35 cellular contexts compared by ENCODE assay signal in the genomic region with DNA sequence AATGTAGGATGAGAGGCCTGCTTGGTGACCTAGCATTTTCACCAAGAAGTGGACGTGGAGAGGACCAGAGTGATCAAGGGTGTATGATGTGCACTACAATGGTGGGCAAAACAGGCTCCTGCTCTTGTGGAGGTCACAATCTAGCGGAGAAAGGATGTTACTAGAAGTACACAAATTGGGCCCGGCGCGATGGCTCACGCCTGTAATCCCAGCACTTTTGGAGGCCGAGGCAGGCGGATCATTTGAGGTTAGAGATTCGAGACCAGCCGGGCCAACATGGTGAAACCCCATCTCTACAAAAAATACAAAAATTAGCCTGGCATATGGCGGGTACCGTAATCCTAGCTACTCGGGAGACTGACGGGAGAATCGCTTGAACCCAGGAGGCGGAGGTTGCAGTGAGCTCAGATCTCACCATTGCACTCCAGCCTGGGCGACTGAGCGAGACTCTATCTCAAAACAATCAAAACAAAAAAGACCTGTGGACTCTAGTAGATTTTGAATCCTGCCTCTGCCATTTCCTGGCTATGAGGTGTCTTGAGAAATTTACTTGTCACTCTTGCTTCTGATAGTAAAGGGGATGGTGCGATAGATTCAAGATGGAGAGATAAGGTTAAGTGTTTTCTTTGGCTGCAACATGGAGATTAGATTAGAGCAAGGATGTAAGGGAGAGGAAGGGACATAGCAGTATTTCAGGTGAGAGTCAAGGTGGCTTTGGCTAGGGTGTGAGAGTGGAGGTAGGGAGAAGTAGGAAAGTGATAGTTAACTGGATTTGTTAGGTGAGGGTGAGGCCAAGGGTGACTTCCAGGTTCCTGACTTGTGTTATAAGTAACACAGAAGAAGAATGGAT. TPM values are rescaled to one million over a fixed set of nuclear protein-coding genes. Genes with fewer than 3 reads are reported as not detected.
"Had no signal": no experiment of that assay in that cellular context is flagged by ENCODE, and none has a peak within 500 bp of the region (broad histone marks: within the 10 kb centered on the region; RNA-seq: fewer than 3 reads in every experiment).

No MANE protein-coding gene starts in this region.

- H3K36me3 ChIP-seq: adrenal gland, esophagus muscularis mucosa, gastrocnemius medialis had no signal

- H3K27me3 Mint-ChIP-seq: activated CD4-positive, alpha-beta T cell treated with anti-CD3 and anti-CD28 coated beads for 36 hours had no signal

- FAIRE-seq: colon had no signal

- H3K27ac Mint-ChIP-seq: activated CD4-positive, alpha-beta memory T cell treated with anti-CD3 and anti-CD28 coated beads for 36 hours; activated CD4-positive, alpha-beta T cell treated with anti-CD3 and anti-CD28 coated beads for 36 hours; activated CD4-positive, alpha-beta T cell treated with anti-CD3 and anti-CD28 coated beads, Interleukin-2, amount 10 ng/mL, durations not matched to agents 24 days and 14 days; activated CD8-positive, alpha-beta memory T cell treated with anti-CD3 and anti-CD28 coated beads, Interleukin-2, amount 10 ng/mL, durations not matched to agents 7 days and 5 days; activated CD8-positive, alpha-beta T cell treated with anti-CD3 and anti-CD28 coated beads, Interleukin-2, amount 10 ng/mL, durations not matched to agents 7 days and 5 days; activated naive CD4-positive, alpha-beta T cell treated with anti-CD3 and anti-CD28 coated beads for 36 hours; activated naive CD4-positive, alpha-beta T cell treated with anti-CD3 and anti-CD28 coated beads, Interleukin-2, amount 50 U/mL, for 24 hours; activated naive CD8-positive, alpha-beta T cell treated with anti-CD3 and anti-CD28 coated beads for 36 hours; activated naive CD8-positive, alpha-beta T cell treated with anti-CD3 and anti-CD28 coated beads, Interleukin-2, amount 50 U/mL, for 24 hours; activated T-helper 1 cell treated with anti-CD3 and anti-CD28 coated beads, Interleukin-12 subunit alpha, Interleukin-12 subunit beta, Interleukin-2, Interleukin-4 antibody, amounts not matched to agents 30 ng/mL and 10 ng/mL and 1 ng/mL, durations not matched to agents 14 hours and 24 hours and 36 hours; activated T-helper 2 cell treated with anti-CD3 and anti-CD28 coated beads, Interferon-gamma antibody, Interleukin-2, Interleukin-4, amounts not matched to agents 10 μg/mL and 5 μg/mL and 100 μg/mL, durations not matched to agents 14 hours and 24 hours and 36 hours; effector memory CD8-positive, alpha-beta T cell had no signal

- H3K4me3 Mint-ChIP-seq: activated CD4-positive, alpha-beta memory T cell treated with anti-CD3 and anti-CD28 coated beads for 36 hours; activated CD4-positive, alpha-beta T cell treated with anti-CD3 and anti-CD28 coated beads for 36 hours; activated CD4-positive, alpha-beta T cell treated with anti-CD3 and anti-CD28 coated beads, Interleukin-2, amount 10 ng/mL, durations not matched to agents 24 days and 14 days; activated CD8-positive, alpha-beta memory T cell treated with anti-CD3 and anti-CD28 coated beads, Interleukin-2, amount 10 ng/mL, durations not matched to agents 7 days and 5 days; activated CD8-positive, alpha-beta T cell treated with anti-CD3 and anti-CD28 coated beads, Interleukin-2, amount 10 ng/mL, durations not matched to agents 7 days and 5 days; activated naive CD4-positive, alpha-beta T cell treated with anti-CD3 and anti-CD28 coated beads for 36 hours; activated naive CD4-positive, alpha-beta T cell treated with anti-CD3 and anti-CD28 coated beads, Interleukin-2, amount 50 U/mL, for 24 hours; activated naive CD8-positive, alpha-beta T cell treated with anti-CD3 and anti-CD28 coated beads for 36 hours; activated naive CD8-positive, alpha-beta T cell treated with anti-CD3 and anti-CD28 coated beads, Interleukin-2, amount 50 U/mL, for 24 hours; activated T-helper 1 cell treated with anti-CD3 and anti-CD28 coated beads, Interleukin-12 subunit alpha, Interleukin-12 subunit beta, Interleukin-2, Interleukin-4 antibody, amounts not matched to agents 30 ng/mL and 10 ng/mL and 1 ng/mL, durations not matched to agents 14 hours and 24 hours and 36 hours; effector memory CD8-positive, alpha-beta T cell had no signal

- H3K9me3 ChIP-seq: adrenal gland, body of pancreas, esophagus muscularis mucosa, gastrocnemius medialis had no signal

- H3K4me1 ChIP-seq: adrenal gland, body of pancreas, esophagus muscularis mucosa, foreskin keratinocyte, gastrocnemius medialis had no signal

- ATAC-seq: activated CD4-positive, alpha-beta T cell treated with anti-CD3 and anti-CD28 coated beads for 36 hours; activated CD8-positive, alpha-beta memory T cell treated with anti-CD3 and anti-CD28 coated beads, Interleukin-2, amount 10 ng/mL, durations not matched to agents 7 days and 5 days; activated CD8-positive, alpha-beta T cell treated with anti-CD3 and anti-CD28 coated beads, Interleukin-2, amount 10 ng/mL, durations not matched to agents 7 days and 5 days; activated naive CD8-positive, alpha-beta T cell treated with anti-CD3 and anti-CD28 coated beads, Interleukin-2, amount 50 U/mL, for 24 hours; body of pancreas; effector memory CD8-positive, alpha-beta T cell; foreskin keratinocyte; gastrocnemius medialis had no signal

- H3K36me3 Mint-ChIP-seq: activated CD4-positive, alpha-beta memory T cell treated with anti-CD3 and anti-CD28 coated beads for 36 hours; activated CD8-positive, alpha-beta memory T cell treated with anti-CD3 and anti-CD28 coated beads, Interleukin-2, amount 10 ng/mL, durations not matched to agents 7 days and 5 days; activated naive CD4-positive, alpha-beta T cell treated with anti-CD3 and anti-CD28 coated beads, Interleukin-2, amount 50 U/mL, for 24 hours; activated naive CD8-positive, alpha-beta T cell treated with anti-CD3 and anti-CD28 coated beads for 36 hours had no signal

- H3K4me3 ChIP-seq: adrenal gland, body of pancreas, esophagus muscularis mucosa, gastrocnemius medialis had no signal

- DNase-seq: activated CD4-positive, alpha-beta memory T cell treated with anti-CD3 and anti-CD28 coated beads for 36 hours; activated CD4-positive, alpha-beta T cell treated with anti-CD3 and anti-CD28 coated beads for 36 hours; activated CD4-positive, alpha-beta T cell treated with anti-CD3 and anti-CD28 coated beads, Interleukin-2, amount 10 ng/mL, durations not matched to agents 24 days and 14 days; activated CD4-positive, CD25-positive, alpha-beta regulatory T cell; activated CD4-positive, CD25-positive, alpha-beta regulatory T cell treated with anti-CD3 and anti-CD28 coated beads, Interleukin-2, amount 50 U/mL, for 72 hours; activated CD8-positive, alpha-beta memory T cell treated with anti-CD3 and anti-CD28 coated beads, Interleukin-2, amount 10 ng/mL, durations not matched to agents 7 days and 5 days; activated CD8-positive, alpha-beta memory T cell treated with anti-CD3 and anti-CD28 coated beads, Interleukin-2, amount 50 U/mL, for 4 hours; activated CD8-positive, alpha-beta T cell treated with anti-CD3 and anti-CD28 coated beads, Interleukin-2, amount 10 ng/mL, durations not matched to agents 7 days and 5 days; activated effector memory CD4-positive, alpha-beta T cell treated with anti-CD3 and anti-CD28 coated beads, Interleukin-2, amount 50 U/mL, for 16 hours; activated naive CD4-positive, alpha-beta T cell treated with anti-CD3 and anti-CD28 coated beads for 36 hours; activated naive CD8-positive, alpha-beta T cell treated with anti-CD3 and anti-CD28 coated beads for 36 hours; activated naive CD8-positive, alpha-beta T cell treated with anti-CD3 and anti-CD28 coated beads, Interleukin-2, amount 50 U/mL, for 24 hours; activated T-cell treated with anti-CD3 and anti-CD28 coated beads, Interleukin-2, amount 50 U/mL, for 1 hour; activated T-cell treated with anti-CD3 and anti-CD28 coated beads, Interleukin-2, amount 50 U/mL, for 48 hours; amygdala; aorta; body of pancreas; caudate nucleus; cortex of kidney; dermis blood vessel endothelial cell; effector CD4-positive, alpha-beta T cell; effector memory CD8-positive, alpha-beta T cell; foreskin keratinocyte; gastrocnemius medialis; glutamatergic neuron; T-helper 2 cell had no signal

- H3K4me1 Mint-ChIP-seq: activated CD4-positive, alpha-beta T cell treated with anti-CD3 and anti-CD28 coated beads for 36 hours; activated CD4-positive, alpha-beta T cell treated with anti-CD3 and anti-CD28 coated beads, Interleukin-2, amount 10 ng/mL, durations not matched to agents 24 days and 14 days; activated CD8-positive, alpha-beta memory T cell treated with anti-CD3 and anti-CD28 coated beads, Interleukin-2, amount 10 ng/mL, durations not matched to agents 7 days and 5 days; activated naive CD4-positive, alpha-beta T cell treated with anti-CD3 and anti-CD28 coated beads, Interleukin-2, amount 50 U/mL, for 24 hours; activated naive CD8-positive, alpha-beta T cell treated with anti-CD3 and anti-CD28 coated beads for 36 hours; activated naive CD8-positive, alpha-beta T cell treated with anti-CD3 and anti-CD28 coated beads, Interleukin-2, amount 50 U/mL, for 24 hours had no signal

- H3K9me3 Mint-ChIP-seq: activated CD4-positive, alpha-beta memory T cell treated with anti-CD3 and anti-CD28 coated beads for 36 hours; activated CD4-positive, alpha-beta T cell treated with anti-CD3 and anti-CD28 coated beads, Interleukin-2, amount 10 ng/mL, durations not matched to agents 24 days and 14 days; activated naive CD4-positive, alpha-beta T cell treated with anti-CD3 and anti-CD28 coated beads for 36 hours; activated naive CD4-positive, alpha-beta T cell treated with anti-CD3 and anti-CD28 coated beads, Interleukin-2, amount 50 U/mL, for 24 hours; activated naive CD8-positive, alpha-beta T cell treated with anti-CD3 and anti-CD28 coated beads for 36 hours; activated naive CD8-positive, alpha-beta T cell treated with anti-CD3 and anti-CD28 coated beads, Interleukin-2, amount 50 U/mL, for 24 hours; activated T-helper 1 cell treated with anti-CD3 and anti-CD28 coated beads, Interleukin-12 subunit alpha, Interleukin-12 subunit beta, Interleukin-2, Interleukin-4 antibody, amounts not matched to agents 30 ng/mL and 10 ng/mL and 1 ng/mL, durations not matched to agents 14 hours and 24 hours and 36 hours; activated T-helper 2 cell treated with anti-CD3 and anti-CD28 coated beads, Interferon-gamma antibody, Interleukin-2, Interleukin-4, amounts not matched to agents 10 μg/mL and 5 μg/mL and 100 μg/mL, durations not matched to agents 14 hours and 24 hours and 36 hours; effector memory CD8-positive, alpha-beta T cell had no signal

- H3K27me3 ChIP-seq: adrenal gland, body of pancreas, gastrocnemius medialis had no signal

- H3K27ac ChIP-seq: adrenal gland, body of pancreas, esophagus muscularis mucosa, foreskin keratinocyte, gastrocnemius medialis had no signal

RNA-seq across cellular contexts. Expression of gene KLF18, which starts 7.1 kb away (rescaled TPM):
- total RNA-seq: activated CD4-positive, alpha-beta memory T cell treated with anti-CD3 and anti-CD28 coated beads for 36 hours; activated CD4-positive, alpha-beta T cell treated with anti-CD3 and anti-CD28 coated beads for 36 hours; activated CD4-positive, alpha-beta T cell treated with anti-CD3 and anti-CD28 coated beads, Interleukin-2, amount 10 ng/mL, durations not matched to agents 24 days and 14 days; activated CD8-positive, alpha-beta memory T cell treated with anti-CD3 and anti-CD28 coated beads for 36 hours; activated CD8-positive, alpha-beta memory T cell treated with anti-CD3 and anti-CD28 coated beads, Interleukin-2, amount 10 ng/mL, durations not matched to agents 7 days and 5 days; activated CD8-positive, alpha-beta T cell treated with anti-CD3 and anti-CD28 coated beads, Interleukin-2, amount 10 ng/mL, durations not matched to agents 7 days and 5 days; activated naive CD4-positive, alpha-beta T cell treated with anti-CD3 and anti-CD28 coated beads for 36 hours; activated naive CD8-positive, alpha-beta T cell treated with anti-CD3 and anti-CD28 coated beads for 36 hours; activated T-helper 1 cell treated with anti-CD3 and anti-CD28 coated beads, Interleukin-12 subunit alpha, Interleukin-12 subunit beta, Interleukin-2, Interleukin-4 antibody, amounts not matched to agents 30 ng/mL and 10 ng/mL and 1 ng/mL, durations not matched to agents 14 hours and 24 hours and 36 hours; activated T-helper 2 cell treated with anti-CD3 and anti-CD28 coated beads, Interferon-gamma antibody, Interleukin-2, Interleukin-4, amounts not matched to agents 10 μg/mL and 5 μg/mL and 100 μg/mL, durations not matched to agents 14 hours and 24 hours and 36 hours; adrenal gland; aorta; body of pancreas; chondrocyte; dermis blood vessel endothelial cell; esophagus muscularis mucosa; foreskin keratinocyte; gastrocnemius medialis; T-helper 1 cell treated with Interleukin-12 subunit alpha and Interleukin-12 subunit beta and Interleukin-4 antibody, amounts not matched to agents 30 ng/mL and 1 ng/mL, for 36 hours had no signal
- polyA plus RNA-seq: adrenal gland, aorta, foreskin keratinocyte had no signal

RNA-seq across cellular contexts. Expression of gene KLF17, which starts 15.7 kb away (rescaled TPM):
- total RNA-seq: activated CD4-positive, alpha-beta memory T cell treated with anti-CD3 and anti-CD28 coated beads for 36 hours; activated CD4-positive, alpha-beta T cell treated with anti-CD3 and anti-CD28 coated beads for 36 hours; activated CD4-positive, alpha-beta T cell treated with anti-CD3 and anti-CD28 coated beads, Interleukin-2, amount 10 ng/mL, durations not matched to agents 24 days and 14 days; activated CD8-positive, alpha-beta memory T cell treated with anti-CD3 and anti-CD28 coated beads for 36 hours; activated CD8-positive, alpha-beta memory T cell treated with anti-CD3 and anti-CD28 coated beads, Interleukin-2, amount 10 ng/mL, durations not matched to agents 7 days and 5 days; activated CD8-positive, alpha-beta T cell treated with anti-CD3 and anti-CD28 coated beads, Interleukin-2, amount 10 ng/mL, durations not matched to agents 7 days and 5 days; activated naive CD4-positive, alpha-beta T cell treated with anti-CD3 and anti-CD28 coated beads for 36 hours; activated naive CD8-positive, alpha-beta T cell treated with anti-CD3 and anti-CD28 coated beads for 36 hours; activated T-helper 1 cell treated with anti-CD3 and anti-CD28 coated beads, Interleukin-12 subunit alpha, Interleukin-12 subunit beta, Interleukin-2, Interleukin-4 antibody, amounts not matched to agents 30 ng/mL and 10 ng/mL and 1 ng/mL, durations not matched to agents 14 hours and 24 hours and 36 hours; activated T-helper 2 cell treated with anti-CD3 and anti-CD28 coated beads, Interferon-gamma antibody, Interleukin-2, Interleukin-4, amounts not matched to agents 10 μg/mL and 5 μg/mL and 100 μg/mL, durations not matched to agents 14 hours and 24 hours and 36 hours; body of pancreas; chondrocyte; dermis blood vessel endothelial cell; foreskin keratinocyte; gastrocnemius medialis; T-helper 1 cell treated with Interleukin-12 subunit alpha and Interleukin-12 subunit beta and Interleukin-4 antibody, amounts not matched to agents 30 ng/mL and 1 ng/mL, for 36 hours had no signal
- polyA plus RNA-seq: foreskin keratinocyte had no signal
